Comparison of ENCODE assay signal across 1 cellular context in genomic region chr7:28192786-28193581, GRCh38.
TF ChIP-seq lines count a peak whose summit lies in the region.

No MANE protein-coding gene starts in this region.

TF ChIP-seq in WTC11, 78 proteins besides CTCF, POLR2A, EP300 and RAD21 (continued from another document):
- TF ChIP-seq, protein P1, sequence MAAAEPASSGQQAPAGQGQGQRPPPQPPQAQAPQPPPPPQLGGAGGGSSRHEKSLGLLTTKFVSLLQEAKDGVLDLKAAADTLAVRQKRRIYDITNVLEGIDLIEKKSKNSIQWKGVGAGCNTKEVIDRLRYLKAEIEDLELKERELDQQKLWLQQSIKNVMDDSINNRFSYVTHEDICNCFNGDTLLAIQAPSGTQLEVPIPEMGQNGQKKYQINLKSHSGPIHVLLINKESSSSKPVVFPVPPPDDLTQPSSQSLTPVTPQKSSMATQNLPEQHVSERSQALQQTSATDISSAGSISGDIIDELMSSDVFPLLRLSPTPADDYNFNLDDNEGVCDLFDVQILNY (CRISPR knock-in tag; IDR thresholded peaks at IDR 0.05) = no peak
- TF ChIP-seq PRRX2 (CRISPR knock-in tag; IDR thresholded peaks at IDR 0.05) = no peak
